1 cellular context compared by ENCODE assay signal in genomic region chr14:39015360-39015961, GRCh38.
TF ChIP-seq lines count a peak whose summit lies in the region.

No MANE protein-coding gene starts in this region.

TF ChIP-seq in K562, 482 proteins besides CTCF, POLR2A, EP300 and RAD21 (continued from another document):
- TF ChIP-seq CHD7 (IDR thresholded peaks at IDR 0.05; ENCODE audit: low read depth, low read length): no peak
- TF ChIP-seq DEAF1 (CRISPR knock-in tag; IDR thresholded peaks at IDR 0.05): 0 out of 2 replicates have a peak, but pooled peaks have one; percentile 25
- TF ChIP-seq ZNF146 (CRISPR knock-in tag; IDR thresholded peaks at IDR 0.05; ENCODE audit: unreplicated experiment): no peak
TF ChIP-seq in K562: peak in this region for 2.
